25 cellular contexts compared by ENCODE assay signal in genomic region chr5:87850843-87851242, GRCh38.
DNase-seq lines count a peak whose midpoint lies in the region; ATAC-seq, FAIRE-seq and TF ChIP-seq lines count a peak whose summit lies in the region.
"Had no signal": no experiment of that assay in that cellular context is flagged by ENCODE, and none has a peak within 500 bp of the region (broad histone marks: within the 10 kb centered on the region; RNA-seq: fewer than 3 reads in every experiment).

No MANE protein-coding gene starts in this region.

- H3K9me3 ChIP-seq in mammary epithelial cell (replicated peaks; ENCODE audit: insufficient read depth, low read length) = no peaks in the 10 kb centered on the region
- no peaks in the 10 kb centered on the region for H3K9me3 ChIP-seq in pancreas
- H3K9me3 ChIP-seq: breast epithelium, gastroesophageal sphincter, psoas muscle had no signal

- H3K79me2 ChIP-seq in mammary epithelial cell (ENCODE audit: insufficient read depth, low read length) = no peaks in the 10 kb centered on the region

- H3K27ac ChIP-seq in mammary epithelial cell (ENCODE audit: insufficient read depth, low read depth, low read length) (no peak overlapping the region), pancreas (no peak overlapping the region)
- H3K27ac ChIP-seq: breast epithelium, gastroesophageal sphincter, GM23248, psoas muscle had no signal

- H3K4me3 Mint-ChIP-seq in MCF 10A (ENCODE audit: unreplicated experiment) = no peak overlapping the region
- H3K4me3 Mint-ChIP-seq: activated B cell treated with CpG ODN at 0.5 μM for 24 hours, CD14-positive monocyte, endodermal cell, IgD-negative memory B cell had no signal

- in situ Hi-C loops in mammary epithelial cell (cut with MboI; ENCODE audit: low sequenced_read_pairs in 2 of 2) = no loop called here

- DNase-seq in mammary epithelial cell (peak; percentile 16), MCF 10A (ENCODE audit: unreplicated experiment) (no peak), HT1080 (ENCODE audit: low read depth) (peak; percentile 50), RPMI8226 (peak; percentile 32), pancreas (no peak), HuH-7.5 (ENCODE audit: low spot score) (no peak)
- DNase-seq: activated B cell treated with CpG ODN at 0.5 μM for 24 hours; activated CD4-positive, alpha-beta T cell treated with anti-CD3 and anti-CD28 coated beads, Interleukin-2, amount 50 U/mL, for 4 hours; activated effector memory CD4-positive, alpha-beta T cell treated with anti-CD3 and anti-CD28 coated beads, Interleukin-2, amount 50 U/mL, for 16 hours; cortex of kidney; endodermal cell; GDM1; GM23248; islet precursor cell; NCI-H2029 treated with DMSO at 0.1 percent for 48 hours; psoas muscle; Right ventricle myocardium superior had no signal

- intact Hi-C loops in mammary epithelial cell (cut with micrococcal nuclease) (no loop called here), MCF 10A (cut with micrococcal nuclease) (no loop called here), pancreas (cut with DNase I) (no loop called here)

- no peaks in the 10 kb centered on the region for H3K4me1 Mint-ChIP-seq in MCF 10A (ENCODE audit: insufficient read depth, unreplicated experiment)
- H3K4me1 Mint-ChIP-seq: activated B cell treated with CpG ODN at 0.5 μM for 24 hours, CD14-positive monocyte, IgD-negative memory B cell had no signal

- H3K4me3 ChIP-seq in mammary epithelial cell (replicated peaks in 1 of 3; ENCODE audit: insufficient read depth in 1 of 3, low read depth in 2 of 3, low read length in 3 of 3) = no peak overlapping the region
- H3K4me3 ChIP-seq in pancreas = no peak overlapping the region
- H3K4me3 ChIP-seq: breast epithelium, gastroesophageal sphincter, GM23248, lung, psoas muscle had no signal

- POLR2A ChIA-PET in MCF 10A (lab: Yijun Ruan, JAX) = no interaction called here

- TF ChIP-seq CTCF in mammary epithelial cell (conservative IDR thresholded peaks at IDR 0.05 in 1 of 2, IDR thresholded peaks at IDR 0.05 in 1 of 2; ENCODE audit: extremely low read depth in 1 of 2, insufficient read depth in 1 of 2, low read depth in 1 of 2, low read length in 2 of 2) = no peak
- no peak for TF ChIP-seq CTCF in MCF 10A (IDR thresholded peaks at IDR 0.05; ENCODE audit: unreplicated experiment)
- no peak for TF ChIP-seq CTCF in pancreas (IDR thresholded peaks at IDR 0.05)

- no peaks in the 10 kb centered on the region for H4K20me1 ChIP-seq in mammary epithelial cell (ENCODE audit: insufficient read depth, low read length)

- no peak overlapping the region for H3K4me2 ChIP-seq in mammary epithelial cell (ENCODE audit: insufficient read depth, low read depth, low read length)

- H3K9ac ChIP-seq in mammary epithelial cell (ENCODE audit: insufficient read depth, low read length) = no peak overlapping the region
- H3K9ac ChIP-seq: GM23248 had no signal

- CTCF ChIA-PET in mammary epithelial cell (lab: Charles Lee; ENCODE audit: low non-redundant PET) = no interaction called here
- CTCF ChIA-PET in MCF 10A (lab: Yijun Ruan, JAX) = no interaction called here

- no peak overlapping the region for H3K27ac Mint-ChIP-seq in MCF 10A (ENCODE audit: low read depth, unreplicated experiment)
- H3K27ac Mint-ChIP-seq: activated B cell treated with CpG ODN at 0.5 μM for 24 hours, CD14-positive monocyte, endodermal cell, IgD-negative memory B cell had no signal

- no peaks in the 10 kb centered on the region for H3K36me3 ChIP-seq in mammary epithelial cell (ENCODE audit: insufficient read depth, low read length)
- H3K36me3 ChIP-seq in pancreas = no peaks in the 10 kb centered on the region
- H3K36me3 ChIP-seq: breast epithelium, gastroesophageal sphincter had no signal

- FAIRE-seq in pancreas (lab: Jason Lieb, UNC) = no peak
- FAIRE-seq: GM19239 had no signal

- H3K4me1 ChIP-seq in mammary epithelial cell (ENCODE audit: insufficient read depth, low read length) = peaks cover 15% of the 10 kb centered on the region
- no peaks in the 10 kb centered on the region for H3K4me1 ChIP-seq in pancreas
- H3K4me1 ChIP-seq: breast epithelium, gastroesophageal sphincter, psoas muscle had no signal

- peaks cover 38% of the 10 kb centered on the region for H3K27me3 Mint-ChIP-seq in MCF 10A (ENCODE audit: insufficient read depth, unreplicated experiment)
- H3K27me3 Mint-ChIP-seq: activated B cell treated with CpG ODN at 0.5 μM for 24 hours had no signal

- no peak overlapping the region for H2AFZ ChIP-seq in mammary epithelial cell (ENCODE audit: low read depth, low read length)
- H2AFZ ChIP-seq: GM23248 had no signal

- no peaks in the 10 kb centered on the region for H3K27me3 ChIP-seq in mammary epithelial cell (ENCODE audit: insufficient read depth, low read length)
- no peaks in the 10 kb centered on the region for H3K27me3 ChIP-seq in pancreas
- H3K27me3 ChIP-seq: breast epithelium, gastroesophageal sphincter had no signal

- ATAC-seq in pancreas (no peak), HG03045 (IDR thresholded peaks at IDR 0.05; ENCODE audit: unreplicated experiment) (no peak), HG02642 (IDR thresholded peaks at IDR 0.05; ENCODE audit: poor library complexity, unreplicated experiment) (no peak)
- ATAC-seq: gastroesophageal sphincter, psoas muscle had no signal

- BruUV-seq in mammary epithelial cell (replicated peaks; lab: Mats Ljungman, UMichigan) (no TSS peak), MCF 10A (replicated peaks; lab: Mats Ljungman, UMichigan) (no TSS peak)

- 65% methylated on average over 3 of the region's 3 CpGs for WGBS in mammary epithelial cell (ENCODE audit: low coverage, missing lambda C conversion rate)
- 62 to 67% methylated on average over 3 of the region's 3 CpGs for WGBS in pancreas, 2 donors

- dilution Hi-C loops in mammary epithelial cell (cut with HindIII; ENCODE audit: low sequenced_read_pairs) = no loop called here

- H3K9me3 Mint-ChIP-seq in MCF 10A (ENCODE audit: unreplicated experiment) = no peaks in the 10 kb centered on the region
- H3K9me3 Mint-ChIP-seq: activated B cell treated with CpG ODN at 0.5 μM for 24 hours, endodermal cell had no signal

- no peaks in the 10 kb centered on the region for H3K36me3 Mint-ChIP-seq in MCF 10A (ENCODE audit: insufficient read depth, unreplicated experiment)
- H3K36me3 Mint-ChIP-seq: CD14-positive monocyte, IgD-negative memory B cell had no signal

Comparison
In these comparisons a context has a peak if more than half of its experiments do, and no peak if none do; other contexts are left out.
1. DNase-seq: peak in mammary epithelial cell (single experiment), HT1080 (single experiment) and RPMI8226 (single experiment); none in MCF 10A (single experiment), pancreas (0 of 6) and HuH-7.5 (single experiment).